In the genomic region with DNA sequence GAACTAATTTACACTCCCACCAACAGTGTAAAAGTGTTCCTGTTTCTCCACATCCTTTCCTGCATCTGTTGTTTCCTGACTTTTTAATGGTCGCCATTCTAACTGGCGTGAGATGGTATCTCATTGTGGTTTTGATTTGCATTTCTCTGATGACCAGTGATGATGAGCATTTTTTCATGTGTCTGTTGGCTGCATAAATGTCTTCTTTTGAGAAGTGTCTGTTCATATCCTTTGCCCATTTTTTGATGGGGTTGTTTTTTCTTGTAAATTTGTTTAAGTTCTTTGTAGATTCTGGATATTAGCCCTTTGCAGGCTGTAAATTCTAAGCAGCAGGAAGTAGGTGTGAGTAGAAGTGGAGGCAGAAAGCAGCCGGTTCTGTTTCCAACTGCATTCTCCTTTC, we compare ENCODE assay signal across 9 cellular contexts. TPM values are rescaled to one million over a fixed set of nuclear protein-coding genes. Genes with fewer than 3 reads are reported as not detected.
"Had no signal": no experiment of that assay in that cellular context is flagged by ENCODE, and none has a peak within 500 bp of the region (broad histone marks: within the 10 kb centered on the region; RNA-seq: fewer than 3 reads in every experiment).

No MANE protein-coding gene starts in this region.

RNA-seq across cellular contexts. Expression of gene WNT9B, which starts 10.8 kb away (rescaled TPM):
- total RNA-seq: OCI-LY7, PC-3, PC-9, Right ventricle myocardium inferior, RPMI7951, SJCRH30, SJSA1, SK-MEL-5 had no signal
- polyA plus RNA-seq: SK-N-SH had no signal
